Comparison of ENCODE assay signal across 8 cellular contexts in the genomic region with DNA sequence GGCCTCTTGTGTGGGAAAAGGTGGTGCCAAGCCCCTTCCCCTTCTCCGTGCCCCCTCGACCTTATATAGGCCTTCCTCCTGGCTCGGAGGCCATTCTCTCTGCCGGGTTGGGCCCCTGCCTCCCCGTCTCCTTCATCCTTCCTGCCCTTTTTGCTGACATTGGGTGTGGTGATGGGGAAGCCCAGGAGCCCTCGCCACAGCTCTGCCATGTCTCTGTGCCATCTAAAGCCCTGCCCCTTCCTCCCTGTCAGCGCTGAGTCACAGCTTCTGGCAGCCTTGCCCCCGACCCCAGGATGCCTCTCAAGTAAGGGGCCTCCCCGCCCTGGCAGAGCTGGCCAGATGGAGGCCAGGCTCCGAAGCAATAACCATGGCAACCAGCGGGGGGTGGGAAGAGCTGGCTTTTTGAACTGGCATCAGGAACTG. TPM values are rescaled to one million over a fixed set of nuclear protein-coding genes. Genes with fewer than 3 reads are reported as not detected.
DNase-seq lines count a peak whose midpoint lies in the region; TF ChIP-seq lines count a peak whose summit lies in the region.

No MANE protein-coding gene starts in this region.

- H3K9me3 Mint-ChIP-seq in activated T-helper 1 cell treated with anti-CD3 and anti-CD28 coated beads, Interleukin-12 subunit alpha, Interleukin-12 subunit beta, Interleukin-2, Interleukin-4 antibody, amounts not matched to agents 30 ng/mL and 10 ng/mL and 1 ng/mL, durations not matched to agents 14 hours and 24 hours and 36 hours: no peaks in the 10 kb centered on the region

- TF ChIP-seq CTCF in fibroblast of villous mesenchyme (IDR thresholded peaks at IDR 0.05; ENCODE audit: insufficient read depth, low read depth, low read length) (no peak), retinal pigment epithelial cell (conservative IDR thresholded peaks at IDR 0.05; ENCODE audit: low read depth, low read length) (no peak)

- DNase-seq in COR-L47 (lab: John Stamatoyannopoulos, UW) (peak; percentile 64), H7 (peak; percentile 88), RPMI7951 (ENCODE audit: low read depth) (peak; percentile 94), fibroblast of villous mesenchyme (ENCODE audit: low read depth) (peak; percentile 82), retinal pigment epithelial cell (ENCODE audit: low read depth) (peak; percentile 74), globus pallidus (ENCODE audit: low spot score) (no peak), NCI-H2029 (lab: John Stamatoyannopoulos, UW) (no peak)
- DNase-seq in activated T-helper 1 cell treated with anti-CD3 and anti-CD28 coated beads, Interleukin-12 subunit alpha, Interleukin-12 subunit beta, Interleukin-2, Interleukin-4 antibody, amounts not matched to agents 30 ng/mL and 10 ng/mL and 1 ng/mL, durations not matched to agents 14 hours and 24 hours and 36 hours (ENCODE audit: low spot score): peak; percentile 68

- H3K4me1 Mint-ChIP-seq in activated T-helper 1 cell treated with anti-CD3 and anti-CD28 coated beads, Interleukin-12 subunit alpha, Interleukin-12 subunit beta, Interleukin-2, Interleukin-4 antibody, amounts not matched to agents 30 ng/mL and 10 ng/mL and 1 ng/mL, durations not matched to agents 14 hours and 24 hours and 36 hours (ENCODE audit: low read depth): peaks cover 33% of the 10 kb centered on the region

- H3K27me3 Mint-ChIP-seq in activated T-helper 1 cell treated with anti-CD3 and anti-CD28 coated beads, Interleukin-12 subunit alpha, Interleukin-12 subunit beta, Interleukin-2, Interleukin-4 antibody, amounts not matched to agents 30 ng/mL and 10 ng/mL and 1 ng/mL, durations not matched to agents 14 hours and 24 hours and 36 hours (ENCODE audit: insufficient read depth): no peaks in the 10 kb centered on the region

- H3K4me3 Mint-ChIP-seq in activated T-helper 1 cell treated with anti-CD3 and anti-CD28 coated beads, Interleukin-12 subunit alpha, Interleukin-12 subunit beta, Interleukin-2, Interleukin-4 antibody, amounts not matched to agents 30 ng/mL and 10 ng/mL and 1 ng/mL, durations not matched to agents 14 hours and 24 hours and 36 hours: peak overlapping the region; percentile 76

- intact Hi-C loops in activated T-helper 1 cell treated with anti-CD3 and anti-CD28 coated beads, Interleukin-12 subunit alpha, Interleukin-12 subunit beta, Interleukin-2, Interleukin-4 antibody, amounts not matched to agents 30 ng/mL and 10 ng/mL and 1 ng/mL, durations not matched to agents 14 hours and 24 hours and 36 hours (cut with micrococcal nuclease): loop anchor here (1.0 kb wide), 4 partner anchors 12 to 185 kb away; partner anchors contain the start of gene UBE2B

- peaks cover 34% of the 10 kb centered on the region for H3K36me3 ChIP-seq in H7 (replicated peaks; ENCODE audit: control insufficient read depth, insufficient read depth, low read length)

- H3K4me3 ChIP-seq in H7 (ENCODE audit: insufficient read depth, low read depth, low read length) (no peak overlapping the region), fibroblast of villous mesenchyme (ENCODE audit: low read depth, low read length) (no peak overlapping the region), retinal pigment epithelial cell (ENCODE audit: low read length) (no peak overlapping the region)

- H3K27ac Mint-ChIP-seq in activated T-helper 1 cell treated with anti-CD3 and anti-CD28 coated beads, Interleukin-12 subunit alpha, Interleukin-12 subunit beta, Interleukin-2, Interleukin-4 antibody, amounts not matched to agents 30 ng/mL and 10 ng/mL and 1 ng/mL, durations not matched to agents 14 hours and 24 hours and 36 hours: peak overlapping the region; percentile 97

- H3K36me3 Mint-ChIP-seq in activated T-helper 1 cell treated with anti-CD3 and anti-CD28 coated beads, Interleukin-12 subunit alpha, Interleukin-12 subunit beta, Interleukin-2, Interleukin-4 antibody, amounts not matched to agents 30 ng/mL and 10 ng/mL and 1 ng/mL, durations not matched to agents 14 hours and 24 hours and 36 hours (ENCODE audit: low read depth): peaks cover 47% of the 10 kb centered on the region

- no peaks in the 10 kb centered on the region for H3K27me3 ChIP-seq in H7 (ENCODE audit: control insufficient read depth, insufficient read depth, low read length)

RNA-seq across cellular contexts. Expression of gene JADE2, which starts 30.4 kb away (rescaled TPM):
- 29.5 and 33.7 TPM in 2 replicates for total RNA-seq in H7 (2014; rRNA removed; shearing (Covaris generic))
- 8.3 and 10.7 TPM in 2 replicates for total RNA-seq in RPMI7951 (2014; rRNA removed; shearing (Covaris generic))
- 70.2 and 74.3 TPM in 2 replicates for total RNA-seq in activated T-helper 1 cell treated with anti-CD3 and anti-CD28 coated beads, Interleukin-12 subunit alpha, Interleukin-12 subunit beta, Interleukin-2, Interleukin-4 antibody, amounts not matched to agents 30 ng/mL and 10 ng/mL and 1 ng/mL, durations not matched to agents 14 hours and 24 hours and 36 hours
- 29.3 and 35.4 TPM in 2 replicates for total RNA-seq in fibroblast of villous mesenchyme

Comparison
In these comparisons a context has a peak if more than half of its experiments do, and no peak if none do; other contexts are left out.
1. DNase-seq: peak in COR-L47 (single experiment), H7 (single experiment), RPMI7951 (single experiment), activated T-helper 1 cell treated with anti-CD3 and anti-CD28 coated beads, Interleukin-12 subunit alpha, Interleukin-12 subunit beta, Interleukin-2, Interleukin-4 antibody, amounts not matched to agents 30 ng/mL and 10 ng/mL and 1 ng/mL, durations not matched to agents 14 hours and 24 hours and 36 hours (single experiment), fibroblast of villous mesenchyme (single experiment) and retinal pigment epithelial cell (single experiment); none in globus pallidus (single experiment) and NCI-H2029 (single experiment).